ENCODE assay signal across 23 cellular contexts in genomic region chr12:113478351-113479011, GRCh38. TPM values are rescaled to one million over a fixed set of nuclear protein-coding genes. Genes with fewer than 3 reads are reported as not detected.
DNase-seq lines count a peak whose midpoint lies in the region; ATAC-seq and TF ChIP-seq lines count a peak whose summit lies in the region.
"Had no signal": no experiment of that assay in that cellular context is flagged by ENCODE, and none has a peak within 500 bp of the region (broad histone marks: within the 10 kb centered on the region; RNA-seq: fewer than 3 reads in every experiment).

No MANE protein-coding gene starts in this region.

- H3K27me3 Mint-ChIP-seq in activated CD4-positive, alpha-beta T cell treated with anti-CD3 and anti-CD28 coated beads, Interleukin-2, amount 10 ng/mL, durations not matched to agents 7 days and 5 days, result peaks cover 84% of the 10 kb centered on the region
- H3K27me3 Mint-ChIP-seq in WTC11 (ENCODE audit: low read depth), result peaks cover 96% of the 10 kb centered on the region
- peaks cover 75 to 90% (median 85%) of the 10 kb centered on the region in 5 donors for H3K27me3 Mint-ChIP-seq in naive thymus-derived CD4-positive, alpha-beta T cell

- no peak overlapping the region for H3K4me2 ChIP-seq in osteoblast (ENCODE audit: insufficient read depth, low read length)
- H3K4me2 ChIP-seq: BLaER1 treated with 17β-estradiol and CSF1 and Interleukin-3, amounts not matched to agents 10 nM and 100 nM had no signal

- no peak overlapping the region for H3K4me3 Mint-ChIP-seq in activated CD4-positive, alpha-beta T cell treated with anti-CD3 and anti-CD28 coated beads, Interleukin-2, amount 10 ng/mL, durations not matched to agents 7 days and 5 days
- peak overlapping the region; percentile 76 for H3K4me3 Mint-ChIP-seq in WTC11
- peak overlapping the region in 1 of 10 donors; percentile 51 for H3K4me3 Mint-ChIP-seq in naive thymus-derived CD4-positive, alpha-beta T cell
- H3K4me3 Mint-ChIP-seq: CD8-positive, alpha-beta memory T cell had no signal

- no peaks in the 10 kb centered on the region for H3K79me2 ChIP-seq in osteoblast (ENCODE audit: insufficient read depth, low read length)

- H3K4me3 ChIP-seq in iPS DF 6.9 (ENCODE audit: low read length), result peak overlapping the region; percentile 21; the same call in 1 of the 2 replicates
- no peak overlapping the region for H3K4me3 ChIP-seq in osteoblast (ENCODE audit: insufficient read depth, low read length)
- no peak overlapping the region for H3K4me3 ChIP-seq in naive thymus-derived CD4-positive, alpha-beta T cell (ENCODE audit: low read length)
- H3K4me3 ChIP-seq in SJCRH30, result no peak overlapping the region
- H3K4me3 ChIP-seq: GM12878, K562, Peyer's patch, SK-N-MC had no signal

- intact Hi-C loops in naive thymus-derived CD4-positive, alpha-beta T cell (cut with micrococcal nuclease), result no loop called here

- H3K9me3 Mint-ChIP-seq in activated CD4-positive, alpha-beta T cell treated with anti-CD3 and anti-CD28 coated beads, Interleukin-2, amount 10 ng/mL, durations not matched to agents 7 days and 5 days, result peaks cover 3% of the 10 kb centered on the region
- no peaks in the 10 kb centered on the region for H3K9me3 Mint-ChIP-seq in WTC11
- peaks cover 3 to 33% (median 10%) of the 10 kb centered on the region in 11 donors for H3K9me3 Mint-ChIP-seq in naive thymus-derived CD4-positive, alpha-beta T cell

- ATAC-seq in WTC11, result no peak
- no peak for ATAC-seq in naive thymus-derived CD4-positive, alpha-beta T cell
- ATAC-seq: GM12878, K562, Right ventricle myocardium inferior had no signal

- H2AFZ ChIP-seq in osteoblast (ENCODE audit: low read length), result no peak overlapping the region

- TF ChIP-seq CTCF in WTC11 (IDR thresholded peaks at IDR 0.05), result no peak
- TF ChIP-seq CTCF in osteoblast (IDR thresholded peaks at IDR 0.05; ENCODE audit: extremely low read depth, low read depth, low read length), result no peak

- H3K36me3 ChIP-seq in iPS DF 6.9 (ENCODE audit: control insufficient read depth, insufficient read depth, low read length), result no peaks in the 10 kb centered on the region
- no peaks in the 10 kb centered on the region for H3K36me3 ChIP-seq in osteoblast (ENCODE audit: insufficient read depth, low read length)
- no peaks in the 10 kb centered on the region for H3K36me3 ChIP-seq in naive thymus-derived CD4-positive, alpha-beta T cell (ENCODE audit: control insufficient read depth in 2 of 3, insufficient read depth in 3 of 3, low read length in 3 of 3)
- no peaks in the 10 kb centered on the region for H3K36me3 ChIP-seq in SJCRH30
- H3K36me3 ChIP-seq: BLaER1 treated with 17β-estradiol and CSF1 and Interleukin-3, amounts not matched to agents 10 nM and 100 nM; Peyer's patch had no signal

- H3K27ac ChIP-seq in iPS DF 6.9 (ENCODE audit: low read length) (no peak overlapping the region), osteoblast (ENCODE audit: low read depth, low read length) (no peak overlapping the region), SJCRH30 (no peak overlapping the region)
- H3K27ac ChIP-seq in naive thymus-derived CD4-positive, alpha-beta T cell (ENCODE audit: low read depth, low read length), result no peak overlapping the region
- H3K27ac ChIP-seq: BLaER1 treated with 17β-estradiol and CSF1 and Interleukin-3, amounts not matched to agents 10 nM and 100 nM; HL-60; Peyer's patch; SK-N-MC had no signal

- POLR2A ChIA-PET in activated CD4-positive, alpha-beta T cell treated with anti-CD3 and anti-CD28 coated beads, Interleukin-2, amount 10 ng/mL, durations not matched to agents 7 days and 5 days (lab: Charles Lee), result no interaction called here
- POLR2A ChIA-PET in WTC11 (lab: Charles Lee), result interaction anchor here (0.7 kb wide), 1 partner anchor 1814 kb away, joined by 3 read pairs; no protein-coding TSS in a partner anchor
- POLR2A ChIA-PET in naive thymus-derived CD4-positive, alpha-beta T cell (lab: Charles Lee), result no interaction called here

- H3K4me1 Mint-ChIP-seq in activated CD4-positive, alpha-beta T cell treated with anti-CD3 and anti-CD28 coated beads, Interleukin-2, amount 10 ng/mL, durations not matched to agents 7 days and 5 days, result peaks cover 12% of the 10 kb centered on the region
- H3K4me1 Mint-ChIP-seq in WTC11, result peaks cover 73% of the 10 kb centered on the region
- peaks cover 10 to 26% (median 20%) of the 10 kb centered on the region in 7 donors for H3K4me1 Mint-ChIP-seq in naive thymus-derived CD4-positive, alpha-beta T cell

- DNase-seq in activated CD4-positive, alpha-beta T cell treated with anti-CD3 and anti-CD28 coated beads, Interleukin-2, amount 10 ng/mL, durations not matched to agents 7 days and 5 days, result no peak
- DNase-seq in activated CD4-positive, alpha-beta T cell treated with anti-CD3 and anti-CD28 coated beads, Interleukin-2, amount 50 U/mL, for 48 hours, result no peak
- DNase-seq in WTC11 (ENCODE audit: low spot score) (peak; percentile 51), iPS DF 6.9 (ENCODE audit: low read depth, low spot score) (no peak), osteoblast (ENCODE audit: insufficient read length, low spot score, missing footprints) (peak; percentile 69), SJCRH30 (no peak)
- no peak for DNase-seq in naive thymus-derived CD4-positive, alpha-beta T cell
- no peak for DNase-seq in stimulated activated naive CD4-positive, alpha-beta T cell treated with Interleukin-2 at 50 U/mL for 16 hours (lab: John Stamatoyannopoulos, UW)
- DNase-seq: CD8-positive, alpha-beta memory T cell; DMS79 treated with DMSO at 0.1 percent for 48 hours; GDM1; GOT3; MV-4-11; NCI-H1417 treated with DMSO at 0.1 percent for 48 hours; NCI-H2029 treated with DMSO at 0.1 percent for 48 hours; NCI-H510A; Peyer's patch had no signal

- H3K27ac Mint-ChIP-seq in activated CD4-positive, alpha-beta T cell treated with anti-CD3 and anti-CD28 coated beads, Interleukin-2, amount 10 ng/mL, durations not matched to agents 7 days and 5 days, result peak overlapping the region; percentile 25
- H3K27ac Mint-ChIP-seq in WTC11, result no peak overlapping the region
- peak overlapping the region in 1 of 9 donors; percentile 89 for H3K27ac Mint-ChIP-seq in naive thymus-derived CD4-positive, alpha-beta T cell

- H3K27me3 ChIP-seq in iPS DF 6.9 (ENCODE audit: control insufficient read depth, insufficient read depth, low read length) (peaks cover 69% of the 10 kb centered on the region), osteoblast (ENCODE audit: insufficient read depth, low read length) (peaks cover 66% of the 10 kb centered on the region), SJCRH30 (peaks cover 5% of the 10 kb centered on the region; the same call in 1 of the 2 replicates)
- H3K27me3 ChIP-seq in naive thymus-derived CD4-positive, alpha-beta T cell (ENCODE audit: control insufficient read depth in 2 of 2, insufficient read depth in 2 of 2, low read length in 2 of 2), result peaks cover 0 to 14% of the 10 kb centered on the region in 2 donors

- no peaks in the 10 kb centered on the region for H4K20me1 ChIP-seq in osteoblast (ENCODE audit: insufficient read depth, low read length)

- CTCF ChIA-PET in activated CD4-positive, alpha-beta T cell treated with anti-CD3 and anti-CD28 coated beads, Interleukin-2, amount 10 ng/mL, durations not matched to agents 7 days and 5 days (lab: Charles Lee), result no interaction called here
- CTCF ChIA-PET in WTC11 (lab: Charles Lee), result interaction anchor here (0.7 to 9.2 kb wide), 5 partner anchors 10 to 288 kb away, joined by 3 to 92 read pairs (median 3); no protein-coding TSS in a partner anchor
- CTCF ChIA-PET in naive thymus-derived CD4-positive, alpha-beta T cell (lab: Charles Lee), result no interaction called here

- peaks cover 12% of the 10 kb centered on the region for H3K4me1 ChIP-seq in iPS DF 6.9 (ENCODE audit: control insufficient read depth, insufficient read depth, low read length)
- no peaks in the 10 kb centered on the region for H3K4me1 ChIP-seq in osteoblast (ENCODE audit: insufficient read depth, low read length)
- no peaks in the 10 kb centered on the region for H3K4me1 ChIP-seq in naive thymus-derived CD4-positive, alpha-beta T cell (ENCODE audit: control insufficient read depth in 2 of 2, insufficient read depth in 2 of 2, low read length in 2 of 2)
- H3K4me1 ChIP-seq in SJCRH30, result no peaks in the 10 kb centered on the region
- H3K4me1 ChIP-seq: BLaER1 treated with 17β-estradiol and CSF1 and Interleukin-3, amounts not matched to agents 10 nM and 100 nM; Peyer's patch had no signal

- no peaks in the 10 kb centered on the region for H3K9me3 ChIP-seq in iPS DF 6.9 (ENCODE audit: control insufficient read depth, insufficient read depth, low read length)
- H3K9me3 ChIP-seq in osteoblast (ENCODE audit: low read depth, low read length), result no peaks in the 10 kb centered on the region
- no peaks in the 10 kb centered on the region for H3K9me3 ChIP-seq in naive thymus-derived CD4-positive, alpha-beta T cell (ENCODE audit: control insufficient read depth in 2 of 3, low read length in 3 of 3)
- no peaks in the 10 kb centered on the region for H3K9me3 ChIP-seq in SJCRH30 (replicated peaks)

- no CpG with 5 or more reads among the region's 41 CpGs for WGBS in iPS DF 6.9 (ENCODE audit: insufficient coverage, insufficient read length)

- peaks cover 6% of the 10 kb centered on the region for H3K36me3 Mint-ChIP-seq in activated CD4-positive, alpha-beta T cell treated with anti-CD3 and anti-CD28 coated beads, Interleukin-2, amount 10 ng/mL, durations not matched to agents 7 days and 5 days (ENCODE audit: low read depth)
- no peaks in the 10 kb centered on the region for H3K36me3 Mint-ChIP-seq in WTC11
- H3K36me3 Mint-ChIP-seq in naive thymus-derived CD4-positive, alpha-beta T cell, result peaks cover 0 to 9% (median 2%) of the 10 kb centered on the region in 5 donors
- H3K36me3 Mint-ChIP-seq: CD8-positive, alpha-beta memory T cell had no signal

TF ChIP-seq in WTC11, 78 proteins besides CTCF, POLR2A, EP300 and RAD21 (continues in another document):
- TF ChIP-seq JAZF1 (CRISPR knock-in tag; IDR thresholded peaks at IDR 0.05), result no peak

RNA-seq across cellular contexts. Expression of gene LHX5, which starts 6.8 kb away (rescaled TPM):
- not detected for total RNA-seq in activated CD4-positive, alpha-beta T cell treated with anti-CD3 and anti-CD28 coated beads, Interleukin-2, amount 10 ng/mL, durations not matched to agents 7 days and 5 days
- total RNA-seq in WTC11 (2021) (1.5 to 3.0 TPM (median 1.6 TPM) in 3 replicates), osteoblast (not detected in 2 replicates)
- total RNA-seq in naive thymus-derived CD4-positive, alpha-beta T cell, result not detected
- not detected for polyA plus RNA-seq in naive thymus-derived CD4-positive, alpha-beta T cell
- not detected in 2 replicates for total RNA-seq in SJCRH30 (2014; rRNA removed; shearing (Covaris generic))
- total RNA-seq: CD8-positive, alpha-beta memory T cell; GM12878; Peyer's patch; Right ventricle myocardium inferior had no signal
- polyA plus RNA-seq: CD8-positive, alpha-beta memory T cell had no signal

RNA-seq across cellular contexts. Expression of gene SDSL, which starts 56.3 kb away (rescaled TPM):
- total RNA-seq in activated CD4-positive, alpha-beta T cell treated with anti-CD3 and anti-CD28 coated beads, Interleukin-2, amount 10 ng/mL, durations not matched to agents 7 days and 5 days, result 1 to 10 TPM; 3.6 to 4.5 TPM
- total RNA-seq in WTC11 (2021) (0.41 to 0.96 TPM (median 0.52 TPM) in 3 replicates), osteoblast (6.5 TPM in 2 replicates)
- 1 to 10 TPM in 3 of 5 experiments, under 1 TPM in 1, not detected in 1; 0.46 to 2.5 (median 1.7) TPM for total RNA-seq in naive thymus-derived CD4-positive, alpha-beta T cell
- not detected for polyA plus RNA-seq in naive thymus-derived CD4-positive, alpha-beta T cell
- total RNA-seq in SJCRH30 (2014; rRNA removed; shearing (Covaris generic)), result 1.5 and 1.9 TPM in 2 replicates
- polyA plus RNA-seq: CD8-positive, alpha-beta memory T cell had no signal

Comparison
In these comparisons a context has a peak if more than half of its experiments do, and no peak if none do; other contexts are left out.
1. DNase-seq: peak in WTC11 (single experiment) and osteoblast (single experiment); none in activated CD4-positive, alpha-beta T cell treated with anti-CD3 and anti-CD28 coated beads, Interleukin-2, amount 10 ng/mL, durations not matched to agents 7 days and 5 days (single experiment), activated CD4-positive, alpha-beta T cell treated with anti-CD3 and anti-CD28 coated beads, Interleukin-2, amount 50 U/mL, for 48 hours (0 of 2), iPS DF 6.9 (single experiment), naive thymus-derived CD4-positive, alpha-beta T cell (0 of 9), stimulated activated naive CD4-positive, alpha-beta T cell treated with Interleukin-2 at 50 U/mL for 16 hours (single experiment) and SJCRH30 (0 of 2).